ENCODE assay signal across 25 cellular contexts in genomic region chr3:34009480-34009844, GRCh38.
DNase-seq lines count a peak whose midpoint lies in the region; ATAC-seq and TF ChIP-seq lines count a peak whose summit lies in the region.
"Had no signal": no experiment of that assay in that cellular context is flagged by ENCODE, and none has a peak within 500 bp of the region (broad histone marks: within the 10 kb centered on the region; RNA-seq: fewer than 3 reads in every experiment).

No MANE protein-coding gene starts in this region.

- no TSS peak for BruUV-seq in Panc1 (replicated peaks; lab: Mats Ljungman, UMichigan)

- in situ Hi-C loops in Panc1 (cut with HindIII; ENCODE audit: low pct_unique_long_range_greater_than_20kb, low sequenced_read_pairs): no loop called here
- in situ Hi-C loops in transverse colon (cut with MboI; ENCODE audit: low pct_ligation_motif_present in 1 of 4, low pct_unique_long_range_greater_than_20kb in 1 of 4, low sequenced_read_pairs in 3 of 4): no loop called here

- TF ChIP-seq POLR2A in transverse colon (IDR thresholded peaks at IDR 0.05): no peak
- no peak for TF ChIP-seq POLR2A in uterus (IDR thresholded peaks at IDR 0.05)

- intact Hi-C loops in Panc1 (cut with micrococcal nuclease; ENCODE audit: unreplicated experiment): no loop called here
- intact Hi-C loops in transverse colon (cut with DNase I; ENCODE audit: low total_unique reads): no loop called here
- intact Hi-C loops in uterus (cut with DNase I; ENCODE audit: low total_unique reads): no loop called here

- H3K4me3 ChIP-seq in Panc1 (ENCODE audit: low read depth in 2 of 2, low read length in 2 of 2) (no peak overlapping the region), fibroblast of the aortic adventitia (ENCODE audit: low read depth, low read length) (no peak overlapping the region), transverse colon (no peak overlapping the region), uterus (no peak overlapping the region)
- H3K4me3 ChIP-seq: ascending aorta, psoas muscle, SK-N-MC, testis had no signal

- DNase-seq in EH (ENCODE audit: low read depth) (peak; percentile 20), Panc1 (ENCODE audit: low read depth, low spot score) (no peak), fibroblast of the aortic adventitia (ENCODE audit: low read depth) (peak; percentile 52), renal cortical epithelial cell (ENCODE audit: low read depth) (peak; percentile 48), transverse colon (no peak), putamen (ENCODE audit: low spot score) (no peak), uterus (no peak)
- DNase-seq: activated CD8-positive, alpha-beta T cell treated with anti-CD3 and anti-CD28 coated beads, Interleukin-2, amount 10 ng/mL, durations not matched to agents 7 days and 5 days; activated effector memory CD4-positive, alpha-beta T cell treated with Interleukin-2 at 50 U/mL for 16 hours; activated naive CD8-positive, alpha-beta T cell treated with anti-CD3 and anti-CD28 coated beads for 36 hours; activated T-cell treated with anti-CD3 and anti-CD28 coated beads for 4 hours; CD4-positive, CD25-positive, alpha-beta regulatory T cell; dermis blood vessel endothelial cell; left colon; NCI-H1417; NCI-H2081 treated with DMSO at 0.1 percent for 48 hours; NCI-H82; psoas muscle; stimulated activated naive CD8-positive, alpha-beta T cell treated with anti-CD3 and anti-CD28 coated beads, Interleukin-15, Interleukin-2, amounts not matched to agents 100 U/mL and 50 U/mL, for 24 hours; testis had no signal

- WGBS in transverse colon (ENCODE audit: low coverage in 1 of 2), 2 donors: 53 to 62% methylated on average over 2 of the region's 2 CpGs

- CTCF ChIA-PET in Panc1 (lab: Charles Lee): no interaction called here

- ATAC-seq in Panc1 (no peak), HG02870 (IDR thresholded peaks at IDR 0.05; ENCODE audit: unreplicated experiment) (no peak)
- ATAC-seq: activated CD4-positive, CD25-positive, alpha-beta regulatory T cell treated with anti-CD3 and anti-CD28 coated beads, Interleukin-2, amount 50 U/mL, for 24 hours; activated CD8-positive, alpha-beta T cell treated with anti-CD3 and anti-CD28 coated beads, Interleukin-2, amount 10 ng/mL, durations not matched to agents 7 days and 5 days; left colon; psoas muscle; stimulated activated naive CD8-positive, alpha-beta T cell treated with anti-CD3 and anti-CD28 coated beads, Interleukin-15, Interleukin-2, amounts not matched to agents 100 U/mL and 50 U/mL, for 24 hours had no signal

- TF ChIP-seq CTCF in Panc1 (IDR thresholded peaks at IDR 0.05) (no peak), fibroblast of the aortic adventitia (IDR thresholded peaks at IDR 0.05; ENCODE audit: insufficient read depth, low read length) (no peak), transverse colon (IDR thresholded peaks at IDR 0.05) (no peak), uterus (IDR thresholded peaks at IDR 0.05) (no peak)

- H3K27me3 ChIP-seq in Panc1 (ENCODE audit: control insufficient read depth, insufficient read depth, low read length) (no peaks in the 10 kb centered on the region), transverse colon (no peaks in the 10 kb centered on the region), uterus (no peaks in the 10 kb centered on the region)
- H3K27me3 ChIP-seq: ascending aorta, neutrophil, testis had no signal

- H3K4me1 ChIP-seq in Panc1 (ENCODE audit: control insufficient read depth, insufficient read depth, low read length) (peaks cover 27% of the 10 kb centered on the region), transverse colon (peaks cover 0 to 6% (median 0%) of the 10 kb centered on the region in 4 donors), uterus (no peaks in the 10 kb centered on the region)
- H3K4me1 ChIP-seq: psoas muscle, testis had no signal

- TF ChIP-seq EP300 in transverse colon (IDR thresholded peaks at IDR 0.05; ENCODE audit: low read depth): no peak

- POLR2A ChIA-PET in Panc1 (lab: Charles Lee): interaction anchor here (0.7 kb wide), 1 partner anchor 245 kb away, joined by 3 read pairs; no protein-coding TSS in a partner anchor

- no peaks in the 10 kb centered on the region; the same call in 1 of the 2 replicates for H3K9me3 ChIP-seq in Panc1 (ENCODE audit: control insufficient read depth, insufficient read depth, low read depth, low read length)
- no peaks in the 10 kb centered on the region for H3K9me3 ChIP-seq in transverse colon
- H3K9me3 ChIP-seq in uterus: no peaks in the 10 kb centered on the region
- H3K9me3 ChIP-seq: ascending aorta, neutrophil, psoas muscle, testis had no signal

- H3K36me3 ChIP-seq in Panc1 (ENCODE audit: control insufficient read depth, insufficient read depth, low read length) (no peaks in the 10 kb centered on the region), transverse colon (no peaks in the 10 kb centered on the region), uterus (no peaks in the 10 kb centered on the region)
- H3K36me3 ChIP-seq: ascending aorta, neutrophil had no signal

- H3K27ac ChIP-seq in Panc1 (ENCODE audit: low read length) (peak overlapping the region; percentile 79), transverse colon (no peak overlapping the region), uterus (no peak overlapping the region)
- H3K27ac ChIP-seq: ascending aorta, neutrophil, psoas muscle, SK-N-MC, testis had no signal

Comparison
In these comparisons a context has a peak if more than half of its experiments do, and no peak if none do; other contexts are left out.
1. DNase-seq: peak in EH (single experiment), fibroblast of the aortic adventitia (single experiment) and renal cortical epithelial cell (single experiment); none in Panc1 (single experiment), transverse colon (single experiment), putamen (single experiment) and uterus (0 of 2).